7 cellular contexts compared by ENCODE assay signal in the genomic region with DNA sequence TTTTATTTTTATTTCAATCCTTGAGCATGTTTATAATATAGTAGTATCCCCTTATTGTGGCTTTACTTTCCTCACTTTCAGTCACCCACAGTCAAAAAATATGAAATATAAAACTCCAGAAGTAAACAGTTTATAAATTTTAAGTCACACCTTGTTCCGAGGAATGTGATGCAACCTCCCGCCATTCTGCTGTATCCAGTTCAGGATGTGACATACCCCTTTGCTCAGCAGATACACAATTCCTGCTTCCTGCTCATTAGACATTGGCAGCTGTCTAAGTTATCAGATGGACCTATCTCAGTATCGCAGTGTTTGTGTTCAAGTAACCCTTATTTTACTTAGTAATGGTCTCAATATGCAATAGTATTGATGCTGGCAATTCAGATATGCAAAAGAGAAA.
DNase-seq lines count a peak whose midpoint lies in the region; ATAC-seq, FAIRE-seq and TF ChIP-seq lines count a peak whose summit lies in the region.
"Not testable (repeated sequence)": the region's sequence is repeated elsewhere in the genome, so short reads cannot be mapped to it uniquely, and the experiment has no call there.

No MANE protein-coding gene starts in this region.

- TF ChIP-seq CTCF in A549 (IDR thresholded peaks at IDR 0.05); PC-3 (conservative IDR thresholded peaks at IDR 0.05; ENCODE audit: low read depth, low read length); MCF 10A (IDR thresholded peaks at IDR 0.05; ENCODE audit: unreplicated experiment): not testable (repeated sequence)

- not testable (repeated sequence) for H3K9me3 ChIP-seq in A549; PC-3 (ENCODE audit: low read length)

- H2AFZ ChIP-seq in PC-3 (ENCODE audit: low read length) = not testable (repeated sequence)

- ATAC-seq in A549 = peak; percentile 31 to 65; a peak in 4 of 6 replicates
- not testable (repeated sequence) for ATAC-seq in PC-3; Right ventricle myocardium superior (ENCODE audit: poor library complexity)

- not testable (repeated sequence) for H3K27me3 Mint-ChIP-seq in activated CD4-positive, alpha-beta T cell treated with anti-CD3 and anti-CD28 coated beads, Interleukin-2, amount 10 ng/mL, durations not matched to agents 24 days and 14 days; MCF 10A (ENCODE audit: insufficient read depth, unreplicated experiment)

- not testable (repeated sequence) for H3K27ac Mint-ChIP-seq in activated CD4-positive, alpha-beta T cell treated with anti-CD3 and anti-CD28 coated beads, Interleukin-2, amount 10 ng/mL, durations not matched to agents 24 days and 14 days; MCF 10A (ENCODE audit: low read depth, unreplicated experiment)

- not testable (repeated sequence) for FAIRE-seq in A549 (lab: Jason Lieb, UNC)

- H3K36me3 ChIP-seq in PC-3 (ENCODE audit: low read depth, low read length) = not testable (repeated sequence)

- POLR2A ChIA-PET in A549 (lab: Yijun Ruan, JAX); PC-3 (lab: Charles Lee; ENCODE audit: unreplicated experiment); MCF 10A (lab: Yijun Ruan, JAX): not testable (repeated sequence)

- CTCF ChIA-PET in A549 (lab: Yijun Ruan, JAX); PC-3 (lab: Charles Lee); MCF 10A (lab: Yijun Ruan, JAX): not testable (repeated sequence)

- not testable (repeated sequence) for H4K20me1 ChIP-seq in PC-3 (ENCODE audit: low read length)

- not testable (repeated sequence) for TF ChIP-seq POLR2A in A549 (IDR thresholded peaks at IDR 0.05; ENCODE audit: low read length)

- not testable (repeated sequence) for H3K4me3 Mint-ChIP-seq in activated CD4-positive, alpha-beta T cell treated with anti-CD3 and anti-CD28 coated beads, Interleukin-2, amount 10 ng/mL, durations not matched to agents 24 days and 14 days; MCF 10A (ENCODE audit: unreplicated experiment)

- H3K4me1 ChIP-seq in A549; PC-3 (ENCODE audit: insufficient read depth, low read length): not testable (repeated sequence)

- not testable (repeated sequence) for H3K4me1 Mint-ChIP-seq in activated CD4-positive, alpha-beta T cell treated with anti-CD3 and anti-CD28 coated beads, Interleukin-2, amount 10 ng/mL, durations not matched to agents 24 days and 14 days; MCF 10A (ENCODE audit: insufficient read depth, unreplicated experiment)

- not testable (repeated sequence) for H3K27ac ChIP-seq in A549; PC-3 (ENCODE audit: low read length)

- H3K9me3 Mint-ChIP-seq in activated CD4-positive, alpha-beta T cell treated with anti-CD3 and anti-CD28 coated beads, Interleukin-2, amount 10 ng/mL, durations not matched to agents 24 days and 14 days; MCF 10A (ENCODE audit: unreplicated experiment): not testable (repeated sequence)

- intact Hi-C loops in PC-3 (cut with micrococcal nuclease); activated CD4-positive, alpha-beta T cell treated with anti-CD3 and anti-CD28 coated beads, Interleukin-2, amount 10 ng/mL, durations not matched to agents 24 days and 14 days (cut with micrococcal nuclease); MCF 10A (cut with micrococcal nuclease); Right ventricle myocardium superior (cut with DNase I): not testable (repeated sequence)

- TF ChIP-seq RAD21 in A549 (conservative IDR thresholded peaks at IDR 0.05 in 1 of 2, IDR thresholded peaks at IDR 0.05 in 1 of 2) = not testable (repeated sequence)

- H3K9ac ChIP-seq in PC-3 (ENCODE audit: low read length) = not testable (repeated sequence)

- DNase-seq in A549 (ENCODE audit: low read depth in 1 of 2, low spot score in 1 of 2) = peak in 1 of 2 experiments; percentile 2
- DNase-seq in H4 (ENCODE audit: low spot score) = peak; percentile 31
- DNase-seq in PC-3 = peak; percentile 1
- DNase-seq in activated CD4-positive, alpha-beta T cell treated with anti-CD3 and anti-CD28 coated beads, Interleukin-2, amount 10 ng/mL, durations not matched to agents 24 days and 14 days = peak; percentile 51
- peak; percentile 0 for DNase-seq in MCF 10A (ENCODE audit: unreplicated experiment)
- peak; percentile 2 for DNase-seq in Right ventricle myocardium superior
- peak; percentile 0 for DNase-seq in pons (ENCODE audit: low spot score)

- TF ChIP-seq EP300 in A549 (IDR thresholded peaks at IDR 0.05) = not testable (repeated sequence)

- not testable (repeated sequence) for H3K4me2 ChIP-seq in A549; PC-3 (ENCODE audit: low read length)

- H3F3A ChIP-seq in PC-3 (ENCODE audit: low read length, unreplicated experiment) = not testable (repeated sequence)

- WGBS in A549 (ENCODE audit: missing lambda C conversion rate) = 75% methylated on average over 3 of the region's 3 CpGs

- H3K27me3 ChIP-seq in PC-3 (ENCODE audit: low read length) = not testable (repeated sequence)

- not testable (repeated sequence) for H3K79me2 ChIP-seq in PC-3 (ENCODE audit: low read length)

- BruUV-seq in PC-3 (replicated peaks; lab: Mats Ljungman, UMichigan); MCF 10A (replicated peaks; lab: Mats Ljungman, UMichigan): not testable (repeated sequence)

- not testable (repeated sequence) for H3K9me2 ChIP-seq in PC-3 (replicated peaks; ENCODE audit: low read length)

- not testable (repeated sequence) for H3K36me3 Mint-ChIP-seq in activated CD4-positive, alpha-beta T cell treated with anti-CD3 and anti-CD28 coated beads, Interleukin-2, amount 10 ng/mL, durations not matched to agents 24 days and 14 days (ENCODE audit: low read depth); MCF 10A (ENCODE audit: insufficient read depth, unreplicated experiment)

- H3K4me3 ChIP-seq in A549; PC-3 (ENCODE audit: low read length): not testable (repeated sequence)
